Comparison of ENCODE assay signal across 10 cellular contexts in genomic region chr11:12179019-12179418, GRCh38.
DNase-seq lines count a peak whose midpoint lies in the region; ATAC-seq, FAIRE-seq and TF ChIP-seq lines count a peak whose summit lies in the region.
"Had no signal": no experiment of that assay in that cellular context is flagged by ENCODE, and none has a peak within 500 bp of the region (broad histone marks: within the 10 kb centered on the region; RNA-seq: fewer than 3 reads in every experiment).

No MANE protein-coding gene starts in this region.

- H4K8ac ChIP-seq in IMR-90 (ENCODE audit: low read depth in 2 of 2, low read length in 2 of 2): peak overlapping the region; percentile 19 to 70; a peak in 3 of 4 replicates
- peak overlapping the region; percentile 19 for H4K8ac ChIP-seq in mesenchymal stem cell (ENCODE audit: low read length)

- no peak overlapping the region for H2AK9ac ChIP-seq in IMR-90 (replicated peaks; ENCODE audit: low read depth, low read length, poor library complexity)

- TF ChIP-seq CTCF in A549 (IDR thresholded peaks at IDR 0.05) (no peak), IMR-90 (conservative IDR thresholded peaks at IDR 0.05; ENCODE audit: low read depth, low read length) (no peak), body of pancreas (IDR thresholded peaks at IDR 0.05) (no peak)

- H4K5ac ChIP-seq in IMR-90 (ENCODE audit: low read depth, low read length): peak overlapping the region; percentile 74; the same call in 1 of the 2 replicates

- peak overlapping the region; percentile 63 for H3K18ac ChIP-seq in IMR-90 (ENCODE audit: low read depth, low read length)
- H3K18ac ChIP-seq in mesenchymal stem cell (ENCODE audit: low read depth in 1 of 2, low read length in 2 of 2): peak overlapping the region; percentile 5 to 71

- CTCF ChIA-PET in A549 (lab: Yijun Ruan, JAX): interaction anchor here (1.0 to 1.5 kb wide), 3 partner anchors 11 to 131 kb away, joined by 3 to 4 read pairs (median 3); no protein-coding TSS in a partner anchor
- CTCF ChIA-PET in IMR-90 (lab: Yijun Ruan, JAX): no interaction called here

- H2BK5ac ChIP-seq in IMR-90 (ENCODE audit: low read depth, low read length, poor library complexity, severe bottlenecking): peak overlapping the region; percentile 99
- no peak overlapping the region for H2BK5ac ChIP-seq in mesenchymal stem cell (ENCODE audit: low read depth, low read length, poor library complexity, severe bottlenecking)

- H2BK120ac ChIP-seq in IMR-90 (ENCODE audit: low read depth, low read length) (peak overlapping the region; percentile 92), mesenchymal stem cell (ENCODE audit: low read depth, low read length) (no peak overlapping the region)

- no peak overlapping the region for H3K56ac ChIP-seq in IMR-90 (ENCODE audit: extremely low read depth, insufficient read depth, low read length)

- H4K20me1 ChIP-seq in IMR-90 (ENCODE audit: insufficient read depth, low read length): peaks cover 3% of the 10 kb centered on the region; the same call in 1 of the 2 replicates

- in situ Hi-C loops in IMR-90 (cut with MboI; ENCODE audit: low sequenced_read_pairs): no loop called here

- DNase-seq in A549 (ENCODE audit: low read depth in 1 of 2, low spot score in 1 of 2): no peak
- DNase-seq in IMR-90: no peak
- peak; percentile 78 to 88 (median 87) for DNase-seq in body of pancreas
- no peak for DNase-seq in mesenchymal stem cell
- no peak for DNase-seq in NCI-H526 treated with DMSO at 0.1 percent for 48 hours (lab: John Stamatoyannopoulos, UW)
- DNase-seq in activated effector memory CD4-positive, alpha-beta T cell treated with Interleukin-2 at 50 U/mL for 16 hours: no peak
- DNase-seq in mucosa of gallbladder (ENCODE audit: low spot score): no peak
- DNase-seq: NCI-H1930 had no signal

- H3K9ac ChIP-seq in IMR-90 (ENCODE audit: low read depth, low read length): no peak overlapping the region; the same call in 1 of the 2 replicates
- no peak overlapping the region for H3K9ac ChIP-seq in mesenchymal stem cell (ENCODE audit: low read length)

- peak overlapping the region; percentile 87 for H3K4ac ChIP-seq in IMR-90 (ENCODE audit: low read depth, low read length)
- peak overlapping the region; percentile 3 to 53 for H3K4ac ChIP-seq in mesenchymal stem cell (ENCODE audit: low read depth in 1 of 2, low read length in 2 of 2)

- peak overlapping the region; percentile 16 for H3K14ac ChIP-seq in IMR-90 (replicated peaks; ENCODE audit: low read depth, low read length)
- no peak overlapping the region for H3K14ac ChIP-seq in mesenchymal stem cell (ENCODE audit: low read length in 2 of 2)

- FAIRE-seq in A549 (lab: Jason Lieb, UNC): no peak
- FAIRE-seq: TTC549 had no signal

- H3K23ac ChIP-seq in IMR-90 (ENCODE audit: low read depth, low read length) (peak overlapping the region; percentile 71), mesenchymal stem cell (ENCODE audit: low read length in 2 of 2) (no peak overlapping the region)

- intact Hi-C loops in IMR-90 (cut with micrococcal nuclease): no loop called here
- intact Hi-C loops in body of pancreas (cut with DNase I): no loop called here

- TF ChIP-seq EP300 in A549 (IDR thresholded peaks at IDR 0.05): no peak

- H3K9me3 ChIP-seq in A549 (no peaks in the 10 kb centered on the region), IMR-90 (ENCODE audit: control insufficient read depth, insufficient read depth, low read length) (no peaks in the 10 kb centered on the region), body of pancreas (no peaks in the 10 kb centered on the region), mesenchymal stem cell (ENCODE audit: control insufficient read depth, low read length) (no peaks in the 10 kb centered on the region)

- H3K27me3 ChIP-seq in IMR-90 (ENCODE audit: control insufficient read depth, insufficient read depth, low read length) (no peaks in the 10 kb centered on the region), body of pancreas (no peaks in the 10 kb centered on the region), mesenchymal stem cell (ENCODE audit: control insufficient read depth in 1 of 2, insufficient read depth in 1 of 2, low read length in 2 of 2) (no peaks in the 10 kb centered on the region)

- peaks cover 27% of the 10 kb centered on the region for H3K9me1 ChIP-seq in IMR-90 (ENCODE audit: insufficient read depth, low read length)

- H2AK5ac ChIP-seq in IMR-90 (ENCODE audit: low read depth, low read length) (peak overlapping the region; percentile 97), mesenchymal stem cell (ENCODE audit: low read length, severe bottlenecking) (peak overlapping the region; percentile 81)

- H2BK15ac ChIP-seq in IMR-90 (ENCODE audit: low read depth, low read length) (peak overlapping the region; percentile 72; the same call in 1 of the 3 replicates), mesenchymal stem cell (ENCODE audit: low read depth, poor library complexity, severe bottlenecking) (peak overlapping the region; percentile 39)

- H4K91ac ChIP-seq in IMR-90 (ENCODE audit: insufficient read depth, low read depth, low read length) (peak overlapping the region; percentile 89), mesenchymal stem cell (ENCODE audit: low read length) (peak overlapping the region; percentile 73)

- H3K27ac ChIP-seq in A549 (peak overlapping the region; percentile 82 to 83), IMR-90 (ENCODE audit: insufficient read depth, low read length) (peak overlapping the region; percentile 59), body of pancreas (peak overlapping the region; percentile 65 to 81 (median 71)), mesenchymal stem cell (ENCODE audit: low read length, poor library complexity, severe bottlenecking) (peak overlapping the region; percentile 80)

- TF ChIP-seq POLR2A in A549 (IDR thresholded peaks at IDR 0.05; ENCODE audit: low read length) (no peak), IMR-90 (IDR thresholded peaks at IDR 0.05; ENCODE audit: low read depth, low read length) (no peak), body of pancreas (IDR thresholded peaks at IDR 0.05) (peak in 2 of 3 donors; percentile 60 to 70)

- H3K36me3 ChIP-seq in IMR-90 (ENCODE audit: control insufficient read depth, insufficient read depth, low read length): no peaks in the 10 kb centered on the region; the same call in 1 of the 2 replicates
- H3K36me3 ChIP-seq in body of pancreas (replicated peaks in 1 of 2; ENCODE audit: insufficient read depth in 1 of 2, low read depth in 2 of 2): no peaks in the 10 kb centered on the region
- peaks cover 0 to 12% of the 10 kb centered on the region in 2 experiments for H3K36me3 ChIP-seq in mesenchymal stem cell (ENCODE audit: control insufficient read depth in 1 of 2, insufficient read depth in 2 of 2, low read depth in 1 of 2, low read length in 2 of 2)

- H2AFZ ChIP-seq in IMR-90 (replicated peaks; ENCODE audit: low read length, poor library complexity) (no peak overlapping the region), mesenchymal stem cell (ENCODE audit: low read depth, low read length) (no peak overlapping the region)

- peak in 1 of 2 experiments; percentile 10; a peak in 2 of 6 replicates for ATAC-seq in A549
- no peak for ATAC-seq in IMR-90 (ENCODE audit: low read depth)
- ATAC-seq in body of pancreas: peak; percentile 98
- no peak for ATAC-seq in HG03095 (IDR thresholded peaks at IDR 0.05; ENCODE audit: unreplicated experiment)

- H3K4me2 ChIP-seq in A549 (0 out of 3 replicates have a peak overlapping the region, but pooled peaks have one; percentile 7), IMR-90 (ENCODE audit: low read depth, low read length) (no peak overlapping the region), mesenchymal stem cell (ENCODE audit: low read length, poor library complexity, severe bottlenecking) (no peak overlapping the region)

- no peak overlapping the region for H3K4me3 ChIP-seq in A549
- no peak overlapping the region for H3K4me3 ChIP-seq in IMR-90 (ENCODE audit: insufficient read depth, low read depth, low read length)
- no peak overlapping the region for H3K4me3 ChIP-seq in body of pancreas
- H3K4me3 ChIP-seq in mesenchymal stem cell (ENCODE audit: insufficient read depth in 1 of 2, low read depth in 1 of 2, low read length in 2 of 2): no peak overlapping the region

- POLR2A ChIA-PET in A549 (lab: Yijun Ruan, JAX) (no interaction called here), IMR-90 (lab: Charles Lee; ENCODE audit: unreplicated experiment) (no interaction called here)

- peak overlapping the region; percentile 9 to 81 for H2BK12ac ChIP-seq in mesenchymal stem cell (ENCODE audit: low read length in 2 of 2)

- BruUV-seq in IMR-90 (replicated peaks; lab: Mats Ljungman, UMichigan): no TSS peak

- H3K79me1 ChIP-seq in IMR-90 (ENCODE audit: low read depth in 1 of 2, low read length in 2 of 2) (peaks cover 17 to 69% of the 10 kb centered on the region in 2 experiments), mesenchymal stem cell (replicated peaks; ENCODE audit: low read length, poor library complexity, severe bottlenecking) (peaks cover 9% of the 10 kb centered on the region)

- dilution Hi-C loops in IMR-90 (cut with HindIII; ENCODE audit: low sequenced_read_pairs, unreplicated experiment): no loop called here

- 88% methylated on average over 5 of the region's 5 CpGs for WGBS in A549 (ENCODE audit: missing lambda C conversion rate)
- 94% methylated on average over 2 of the region's 5 CpGs; no CpG with 5 or more reads in 1 of the 2 experiments for WGBS in IMR-90 (ENCODE audit: extremely low coverage in 2 of 2, insufficient read length in 1 of 2), 2 experiments
- WGBS in body of pancreas, 2 donors: 36 to 49% methylated on average over 5 of the region's 5 CpGs
- 90% methylated on average over 5 of the region's 5 CpGs for WGBS in mesenchymal stem cell

- TF ChIP-seq RAD21 in A549 (conservative IDR thresholded peaks at IDR 0.05 in 1 of 2, IDR thresholded peaks at IDR 0.05 in 1 of 2) (no peak), IMR-90 (IDR thresholded peaks at IDR 0.05; ENCODE audit: low read length) (no peak)

- H3K4me1 ChIP-seq in A549 (peaks cover 94% of the 10 kb centered on the region), IMR-90 (ENCODE audit: control insufficient read depth, insufficient read depth, low read length) (peaks cover 34% of the 10 kb centered on the region), body of pancreas (peaks cover 15% of the 10 kb centered on the region), mesenchymal stem cell (ENCODE audit: control insufficient read depth, insufficient read depth, low read depth, low read length) (peaks cover 25% of the 10 kb centered on the region)

- peak overlapping the region; percentile 50 for H2BK20ac ChIP-seq in IMR-90 (ENCODE audit: low read depth, low read length)

TF ChIP-seq in A549, 52 proteins besides CTCF, POLR2A, EP300 and RAD21 (continues in another document):
- no peak for TF ChIP-seq MAZ (IDR thresholded peaks at IDR 0.05; ENCODE audit: borderline replicate concordance, low read depth, low read length)

TF ChIP-seq in IMR-90, 13 proteins besides CTCF, POLR2A, EP300 and RAD21 (continues in another document):
- TF ChIP-seq RFX5 (IDR thresholded peaks at IDR 0.05; ENCODE audit: low read depth, low read length) (no peak), BHLHE40 (IDR thresholded peaks at IDR 0.05; ENCODE audit: low read depth, low read length) (no peak), SMC3 (IDR thresholded peaks at IDR 0.05; ENCODE audit: low read depth, low read length) (no peak), MAFK (IDR thresholded peaks at IDR 0.05; ENCODE audit: low read depth, low read length) (no peak), MXI1 (IDR thresholded peaks at IDR 0.05; ENCODE audit: borderline replicate concordance, low read depth, low read length) (no peak), FOS (IDR thresholded peaks at IDR 0.05; ENCODE audit: low read depth, low read length) (no peak)

Comparison
In these comparisons a context has a peak if more than half of its experiments do, and no peak if none do; other contexts are left out.
1. DNase-seq: peak in body of pancreas (4 of 4); none in A549 (0 of 2), IMR-90 (single experiment), mesenchymal stem cell (single experiment), NCI-H526 treated with DMSO at 0.1 percent for 48 hours (single experiment), activated effector memory CD4-positive, alpha-beta T cell treated with Interleukin-2 at 50 U/mL for 16 hours (single experiment) and mucosa of gallbladder (single experiment).
2. POLR2A ChIP-seq: peak in body of pancreas (2 of 3); none in A549 (single experiment) and IMR-90 (single experiment).
3. Peak in every context shown above with its lines, with median percentiles within 50 percentile points of each other: H3K27ac ChIP-seq.